ENCODE assay signal across 24 cellular contexts in genomic region chr6:112325449-112325848, GRCh38. TPM values are rescaled to one million over a fixed set of nuclear protein-coding genes. Genes with fewer than 3 reads are reported as not detected.
DNase-seq lines count a peak whose midpoint lies in the region; ATAC-seq and TF ChIP-seq lines count a peak whose summit lies in the region.
"Had no signal": no experiment of that assay in that cellular context is flagged by ENCODE, and none has a peak within 500 bp of the region (broad histone marks: within the 10 kb centered on the region; RNA-seq: fewer than 3 reads in every experiment).

No MANE protein-coding gene starts in this region.

- H3K27me3 ChIP-seq in liver (ENCODE audit: control insufficient read depth in 4 of 4, insufficient read depth in 4 of 4, low read length in 3 of 4) (no peaks in the 10 kb centered on the region), neural progenitor cell (no peaks in the 10 kb centered on the region), testis (no peaks in the 10 kb centered on the region), suprapubic skin (no peaks in the 10 kb centered on the region)
- H3K27me3 ChIP-seq: BLaER1, SJSA1 had no signal

- no peak overlapping the region for H3K4me3 Mint-ChIP-seq in neural progenitor cell

- peaks cover 7% of the 10 kb centered on the region for H3K36me3 Mint-ChIP-seq in neural progenitor cell
- H3K36me3 Mint-ChIP-seq: CD4-positive, CD25-positive, alpha-beta regulatory T cell had no signal

- TF ChIP-seq POLR2A in testis (IDR thresholded peaks at IDR 0.05), result no peak
- no peak for TF ChIP-seq POLR2A in suprapubic skin (IDR thresholded peaks at IDR 0.05)

- H3K27ac ChIP-seq in liver (ENCODE audit: low read depth in 1 of 2, low read length in 2 of 2) (no peak overlapping the region), neural progenitor cell (no peak overlapping the region), testis (no peak overlapping the region), suprapubic skin (no peak overlapping the region)
- H3K27ac ChIP-seq: BLaER1, SJSA1 had no signal

- DNase-seq in LHCN-M2 (ENCODE audit: low read depth), result peak; percentile 26
- no peak for DNase-seq in neural progenitor cell (ENCODE audit: low spot score)
- peak; percentile 75 for DNase-seq in testis
- no peak for DNase-seq in suprapubic skin (ENCODE audit: low spot score in 2 of 2)
- DNase-seq in SW480 (ENCODE audit: low spot score), result no peak
- no peak for DNase-seq in left ventricle myocardium superior
- no peak for DNase-seq in amygdala (lab: John Stamatoyannopoulos, UW)
- DNase-seq: CD4-positive, CD25-positive, alpha-beta regulatory T cell; DMS153; H7; IMR-90; KG1; NCI-H1048; NCI-H1694 treated with DMSO at 0.1 percent for 48 hours; NCI-H2081; NCI-H2227 treated with DMSO at 0.1 percent for 48 hours; NCI-H510A; NCI-H69; Right ventricle myocardium superior; RPMI8226 had no signal

- no peaks in the 10 kb centered on the region for H3K36me3 ChIP-seq in liver (ENCODE audit: control insufficient read depth in 4 of 4, insufficient read depth in 3 of 4, low read depth in 1 of 4, low read length in 3 of 4)
- no peaks in the 10 kb centered on the region for H3K36me3 ChIP-seq in neural progenitor cell
- no peaks in the 10 kb centered on the region for H3K36me3 ChIP-seq in testis (ENCODE audit: low read depth, missing control alignments)
- H3K36me3 ChIP-seq in suprapubic skin, result no peaks in the 10 kb centered on the region
- H3K36me3 ChIP-seq: BLaER1, SJSA1 had no signal

- intact Hi-C loops in testis (cut with DNase I; ENCODE audit: low total_unique reads) (no loop called here), left ventricle myocardium superior (cut with micrococcal nuclease) (no loop called here)

- H4K20me1 ChIP-seq in neural progenitor cell (ENCODE audit: low read depth), result no peaks in the 10 kb centered on the region
- H4K20me1 ChIP-seq: BLaER1 had no signal

- ATAC-seq in left ventricle myocardium superior, result no peak

- peak overlapping the region; percentile 46 for H2AFZ ChIP-seq in neural progenitor cell (replicated peaks)

- no peak overlapping the region for H3K27ac Mint-ChIP-seq in neural progenitor cell
- H3K27ac Mint-ChIP-seq: CD4-positive, CD25-positive, alpha-beta regulatory T cell had no signal

- TF ChIP-seq RAD21 in liver (IDR thresholded peaks at IDR 0.05), result no peak

- no peak for TF ChIP-seq CTCF in liver (IDR thresholded peaks at IDR 0.05; ENCODE audit: low read depth, low read length, missing input control)
- no peak for TF ChIP-seq CTCF in neural progenitor cell (IDR thresholded peaks at IDR 0.05)
- TF ChIP-seq CTCF in testis (IDR thresholded peaks at IDR 0.05), result no peak
- no peak for TF ChIP-seq CTCF in suprapubic skin (IDR thresholded peaks at IDR 0.05)

- H3K4me1 Mint-ChIP-seq in neural progenitor cell, result peaks cover 16% of the 10 kb centered on the region
- H3K4me1 Mint-ChIP-seq: CD4-positive, CD25-positive, alpha-beta regulatory T cell had no signal

- peaks cover 33% of the 10 kb centered on the region for H3K9me3 Mint-ChIP-seq in neural progenitor cell

- 81% methylated on average over 6 of the region's 6 CpGs for WGBS in liver
- WGBS in testis, 2 donors, result 60 to 68% methylated on average over 6 of the region's 6 CpGs
- 67% methylated on average over 6 of the region's 6 CpGs for WGBS in suprapubic skin

- no peak for TF ChIP-seq EP300 in suprapubic skin (IDR thresholded peaks at IDR 0.05)

- no peaks in the 10 kb centered on the region for H3F3A ChIP-seq in neural progenitor cell (ENCODE audit: low read depth)

- H3K4me1 ChIP-seq in liver (ENCODE audit: control insufficient read depth in 4 of 4, insufficient read depth in 4 of 4, low read length in 3 of 4) (peaks cover 0 to 2% (median 0%) of the 10 kb centered on the region in 4 donors), neural progenitor cell (no peaks in the 10 kb centered on the region), testis (peaks cover 6% of the 10 kb centered on the region), suprapubic skin (peaks cover 11% of the 10 kb centered on the region)

- no peak overlapping the region for H3K4me2 ChIP-seq in neural progenitor cell
- H3K4me2 ChIP-seq: BLaER1 had no signal

- H3K4me3 ChIP-seq in liver (ENCODE audit: low read depth in 1 of 3, low read length in 3 of 3) (no peak overlapping the region), neural progenitor cell (no peak overlapping the region), testis (no peak overlapping the region), suprapubic skin (no peak overlapping the region)
- H3K4me3 ChIP-seq: BLaER1, SJSA1 had no signal

- H3K9me3 ChIP-seq in liver (ENCODE audit: control insufficient read depth in 4 of 4, low read length in 3 of 4) (peaks cover 0 to 1% (median 0%) of the 10 kb centered on the region in 4 donors), neural progenitor cell (ENCODE audit: low read depth) (peaks cover 5% of the 10 kb centered on the region), testis (no peaks in the 10 kb centered on the region), suprapubic skin (peaks cover 8% of the 10 kb centered on the region)
- H3K9me3 ChIP-seq: SJSA1 had no signal

- H3K79me2 ChIP-seq in neural progenitor cell (ENCODE audit: low read depth), result no peaks in the 10 kb centered on the region

- H3K27me3 Mint-ChIP-seq in neural progenitor cell (ENCODE audit: insufficient read depth, low read depth), result peaks cover 5% of the 10 kb centered on the region

- H3K9ac ChIP-seq in liver (ENCODE audit: low read depth in 1 of 2, low read length in 2 of 2) (no peak overlapping the region), neural progenitor cell (no peak overlapping the region)
- H3K9ac ChIP-seq: BLaER1 had no signal

TF ChIP-seq in liver, 16 proteins besides CTCF, POLR2A, EP300 and RAD21:
- TF ChIP-seq HNF4G (IDR thresholded peaks at IDR 0.05), result no peak
- peak; percentile 86 for TF ChIP-seq NR2F2 (IDR thresholded peaks at IDR 0.05)
TF ChIP-seq in liver: peak in this region for 1.

RNA-seq across cellular contexts. Expression of gene RFPL4B, which starts 21.7 kb away (rescaled TPM):
- total RNA-seq in LHCN-M2 (2014; rRNA removed), result not detected in 2 replicates
- not detected for polyA plus RNA-seq in LHCN-M2 (2012)
- total RNA-seq in liver, result not detected
- not detected for polyA plus RNA-seq in liver
- not detected in 2 replicates for total RNA-seq in neural progenitor cell (ENCODE audit: low replicate concordance)
- 1 to 10 TPM; 2.1 to 3.8 TPM for total RNA-seq in testis
- 2.4 TPM for polyA plus RNA-seq in testis (ENCODE audit: insufficient read depth, low read depth, low replicate concordance)
- total RNA-seq in suprapubic skin, result not detected
- total RNA-seq in left ventricle myocardium superior, result not detected
- total RNA-seq: CD4-positive, CD25-positive, alpha-beta regulatory T cell; H7; IMR-90; Right ventricle myocardium superior; SJSA1 had no signal
- polyA plus RNA-seq: AG04450; CD4-positive, CD25-positive, alpha-beta regulatory T cell; IMR-90 had no signal

Comparison
In these comparisons a context has a peak if more than half of its experiments do, and no peak if none do; other contexts are left out.
1. DNase-seq: peak in LHCN-M2 (single experiment) and testis (single experiment); none in neural progenitor cell (single experiment), suprapubic skin (0 of 2), SW480 (single experiment), left ventricle myocardium superior (single experiment) and amygdala (0 of 56).